ENCODE assay signal across 18 cellular contexts in genomic region chr7:82624337-82624736, GRCh38.
A peak's percentile ranks its signal among the peaks of the same experiment; 100 is the strongest.
DNase-seq lines count a peak whose midpoint lies in the region; ATAC-seq and TF ChIP-seq lines count a peak whose summit lies in the region.
"Had no signal": no experiment of that assay in that cellular context is flagged by ENCODE, and none has a peak within 500 bp of the region (broad histone marks: within the 10 kb centered on the region; RNA-seq: fewer than 3 reads in every experiment).

No MANE protein-coding gene starts in this region.

- H2BK120ac ChIP-seq in IMR-90 (ENCODE audit: low read depth, low read length), result peak overlapping the region; percentile 26

- no peak overlapping the region for H3K14ac ChIP-seq in IMR-90 (replicated peaks; ENCODE audit: low read depth, low read length)

- CTCF ChIA-PET in IMR-90 (lab: Yijun Ruan, JAX), result interaction anchor here (1.6 kb wide), 1 partner anchor 15 kb away, joined by 3 read pairs; no protein-coding TSS in a partner anchor
- CTCF ChIA-PET in naive thymus-derived CD4-positive, alpha-beta T cell (lab: Charles Lee), result no interaction called here
- CTCF ChIA-PET in GM10248 (lab: Yijun Ruan, JAX), result interaction anchor here (1.5 to 1.9 kb wide), 2 partner anchors 9 to 19 kb away, joined by 8 read pairs; no protein-coding TSS in a partner anchor

- no peaks in the 10 kb centered on the region for H3K36me3 Mint-ChIP-seq in naive thymus-derived CD4-positive, alpha-beta T cell

- H4K5ac ChIP-seq in IMR-90 (ENCODE audit: low read depth, low read length), result no peak overlapping the region

- H3K27me3 Mint-ChIP-seq in naive thymus-derived CD4-positive, alpha-beta T cell, result peaks cover 0 to 2% (median 0%) of the 10 kb centered on the region in 5 donors

- no TSS peak for BruUV-seq in IMR-90 (replicated peaks; lab: Mats Ljungman, UMichigan)

- H3K4me2 ChIP-seq in IMR-90 (ENCODE audit: low read depth, low read length), result peak overlapping the region; percentile 38; the same call in 1 of the 2 replicates

- H3K27ac Mint-ChIP-seq in naive thymus-derived CD4-positive, alpha-beta T cell, result no peak overlapping the region

- H3K27ac ChIP-seq in IMR-90 (ENCODE audit: insufficient read depth, low read length), result no peak overlapping the region; the same call in 1 of the 2 replicates
- no peak overlapping the region for H3K27ac ChIP-seq in naive thymus-derived CD4-positive, alpha-beta T cell (ENCODE audit: low read depth, low read length)
- H3K27ac ChIP-seq: BLaER1 treated with 17β-estradiol and CSF1 and Interleukin-3, amounts not matched to agents 10 nM and 100 nM; pancreas had no signal

- TF ChIP-seq RAD21 in IMR-90 (IDR thresholded peaks at IDR 0.05; ENCODE audit: low read length), result no peak

- H3K4me1 Mint-ChIP-seq in naive thymus-derived CD4-positive, alpha-beta T cell, result no peaks in the 10 kb centered on the region

- H3K9ac ChIP-seq in IMR-90 (ENCODE audit: low read depth, low read length), result no peak overlapping the region
- H3K9ac ChIP-seq: BLaER1 treated with 17β-estradiol and CSF1 and Interleukin-3, amounts not matched to agents 10 nM and 100 nM had no signal

- no peaks in the 10 kb centered on the region for H3K27me3 ChIP-seq in IMR-90 (ENCODE audit: control insufficient read depth, insufficient read depth, low read length)
- no peaks in the 10 kb centered on the region for H3K27me3 ChIP-seq in naive thymus-derived CD4-positive, alpha-beta T cell (ENCODE audit: control insufficient read depth in 2 of 2, insufficient read depth in 2 of 2, low read length in 2 of 2)
- H3K27me3 ChIP-seq: BLaER1 treated with 17β-estradiol and CSF1 and Interleukin-3, amounts not matched to agents 10 nM and 100 nM; pancreas had no signal

- no peak for TF ChIP-seq CTCF in AG10803 (conservative IDR thresholded peaks at IDR 0.05; ENCODE audit: low read length)
- TF ChIP-seq CTCF in IMR-90 (conservative IDR thresholded peaks at IDR 0.05; ENCODE audit: low read depth, low read length), result no peak
- no peak for TF ChIP-seq CTCF in astrocyte of the cerebellum (IDR thresholded peaks at IDR 0.05; ENCODE audit: low read depth, low read length, missing control alignments)
- TF ChIP-seq CTCF in GM10248 (IDR thresholded peaks at IDR 0.05; ENCODE audit: control extremely low read depth, extremely low read depth, low read depth, missing control alignments), result no peak

- no peak overlapping the region for H3K4me3 Mint-ChIP-seq in naive thymus-derived CD4-positive, alpha-beta T cell

- DNase-seq in AG10803 (ENCODE audit: low read depth) (peak; percentile 84), IMR-90 (peak; percentile 97), astrocyte of the cerebellum (ENCODE audit: low read depth) (peak; percentile 94), iris pigment epithelial cell (ENCODE audit: low read depth) (peak; percentile 96), GM10248 (ENCODE audit: extremely low spot score) (no peak), HK-2 (ENCODE audit: unreplicated experiment) (no peak)
- DNase-seq in naive thymus-derived CD4-positive, alpha-beta T cell, result no peak
- DNase-seq in activated CD8-positive, alpha-beta memory T cell treated with anti-CD3 and anti-CD28 coated beads, Interleukin-2, amount 50 U/mL, for 48 hours, result no peak
- DNase-seq: activated CD4-positive, alpha-beta T cell treated with anti-CD3 and anti-CD28 coated beads, Interleukin-2, amount 50 U/mL, for 48 hours; anterior cingulate cortex; effector CD8-positive, alpha-beta T cell; head of caudate nucleus; pancreas; SHP77; substantia nigra had no signal

- peak; percentile 87 for ATAC-seq in IMR-90 (ENCODE audit: low read depth)
- ATAC-seq in naive thymus-derived CD4-positive, alpha-beta T cell, result no peak
- ATAC-seq: GM12878, HepG2 had no signal

- WGBS in IMR-90 (ENCODE audit: extremely low coverage in 2 of 2, insufficient read length in 1 of 2), 2 experiments, result no CpG with 5 or more reads among the region's 2 CpGs

- H4K20me1 ChIP-seq in IMR-90 (ENCODE audit: insufficient read depth, low read length), result no peaks in the 10 kb centered on the region; the same call in 1 of the 2 replicates
- H4K20me1 ChIP-seq: BLaER1 treated with 17β-estradiol and CSF1 and Interleukin-3, amounts not matched to agents 10 nM and 100 nM had no signal

- dilution Hi-C loops in IMR-90 (cut with HindIII; ENCODE audit: low sequenced_read_pairs, unreplicated experiment), result no loop called here

- in situ Hi-C loops in IMR-90 (cut with MboI; ENCODE audit: low sequenced_read_pairs), result no loop called here
- in situ Hi-C loops in astrocyte of the cerebellum (cut with HindIII; ENCODE audit: low sequenced_read_pairs), result loop anchor here (25.0 kb wide), 1 partner anchor 1112 kb away; no protein-coding TSS in a partner anchor

- 0 out of 3 replicates have a peak overlapping the region, but pooled peaks have one; percentile 89 for H2BK15ac ChIP-seq in IMR-90 (ENCODE audit: low read depth, low read length)

- no peak overlapping the region for H4K91ac ChIP-seq in IMR-90 (ENCODE audit: insufficient read depth, low read depth, low read length)

- no peak overlapping the region; a peak in 1 of 4 replicates for H4K8ac ChIP-seq in IMR-90 (ENCODE audit: low read depth in 2 of 2, low read length in 2 of 2)

- H3K36me3 ChIP-seq in IMR-90 (ENCODE audit: control insufficient read depth, insufficient read depth, low read length), result no peaks in the 10 kb centered on the region
- H3K36me3 ChIP-seq in naive thymus-derived CD4-positive, alpha-beta T cell (ENCODE audit: control insufficient read depth in 2 of 3, insufficient read depth in 3 of 3, low read length in 3 of 3), result no peaks in the 10 kb centered on the region
- H3K36me3 ChIP-seq: BLaER1 treated with 17β-estradiol and CSF1 and Interleukin-3, amounts not matched to agents 10 nM and 100 nM; pancreas had no signal

- H2AK9ac ChIP-seq in IMR-90 (replicated peaks; ENCODE audit: low read depth, low read length, poor library complexity), result no peak overlapping the region

- intact Hi-C loops in IMR-90 (cut with micrococcal nuclease), result no loop called here
- intact Hi-C loops in naive thymus-derived CD4-positive, alpha-beta T cell (cut with micrococcal nuclease), result no loop called here

- H3K4me3 ChIP-seq in AG10803 (ENCODE audit: low read length), result no peak overlapping the region
- H3K4me3 ChIP-seq in IMR-90 (ENCODE audit: insufficient read depth, low read depth, low read length), result no peak overlapping the region
- no peak overlapping the region for H3K4me3 ChIP-seq in astrocyte of the cerebellum (ENCODE audit: low read depth, low read length)
- H3K4me3 ChIP-seq in naive thymus-derived CD4-positive, alpha-beta T cell (ENCODE audit: low read length), result no peak overlapping the region
- H3K4me3 ChIP-seq: BLaER1 treated with 17β-estradiol and CSF1 and Interleukin-3, amounts not matched to agents 10 nM and 100 nM; GM12878; pancreas had no signal

- H3K9me1 ChIP-seq in IMR-90 (ENCODE audit: insufficient read depth, low read length), result peaks cover 3% of the 10 kb centered on the region; the same call in 1 of the 2 replicates

- POLR2A ChIA-PET in IMR-90 (lab: Charles Lee; ENCODE audit: unreplicated experiment), result no interaction called here
- POLR2A ChIA-PET in naive thymus-derived CD4-positive, alpha-beta T cell (lab: Charles Lee), result no interaction called here
- POLR2A ChIA-PET in GM10248 (lab: Yijun Ruan, JAX), result no interaction called here

- H2BK5ac ChIP-seq in IMR-90 (ENCODE audit: low read depth, low read length, poor library complexity, severe bottlenecking), result peak overlapping the region; percentile 91

- peaks cover 0 to 10% (median 1%) of the 10 kb centered on the region in 11 donors for H3K9me3 Mint-ChIP-seq in naive thymus-derived CD4-positive, alpha-beta T cell

- H3K4me1 ChIP-seq in IMR-90 (ENCODE audit: control insufficient read depth, insufficient read depth, low read length), result peaks cover 3% of the 10 kb centered on the region
- H3K4me1 ChIP-seq in naive thymus-derived CD4-positive, alpha-beta T cell (ENCODE audit: control insufficient read depth in 2 of 2, insufficient read depth in 2 of 2, low read length in 2 of 2), result no peaks in the 10 kb centered on the region
- H3K4me1 ChIP-seq: pancreas had no signal

- H3K9me3 ChIP-seq in IMR-90 (ENCODE audit: control insufficient read depth, insufficient read depth, low read length), result peaks cover 2% of the 10 kb centered on the region; the same call in 1 of the 2 replicates
- no peaks in the 10 kb centered on the region for H3K9me3 ChIP-seq in naive thymus-derived CD4-positive, alpha-beta T cell (ENCODE audit: control insufficient read depth in 2 of 3, low read length in 3 of 3)
- H3K9me3 ChIP-seq: pancreas had no signal

- no peak for TF ChIP-seq POLR2A in IMR-90 (IDR thresholded peaks at IDR 0.05; ENCODE audit: low read depth, low read length)

- no peak overlapping the region for H3K23ac ChIP-seq in IMR-90 (ENCODE audit: low read depth, low read length)

- no peak overlapping the region for H2AK5ac ChIP-seq in IMR-90 (ENCODE audit: low read depth, low read length)

- no peak overlapping the region for H3K56ac ChIP-seq in IMR-90 (ENCODE audit: extremely low read depth, insufficient read depth, low read length)

- peak overlapping the region; percentile 77 for H3K4ac ChIP-seq in IMR-90 (ENCODE audit: low read depth, low read length)

- peak overlapping the region; percentile 71; the same call in 1 of the 2 replicates for H2BK20ac ChIP-seq in IMR-90 (ENCODE audit: low read depth, low read length)

- H2AFZ ChIP-seq in IMR-90 (replicated peaks; ENCODE audit: low read length, poor library complexity), result no peak overlapping the region

- H3K18ac ChIP-seq in IMR-90 (ENCODE audit: low read depth, low read length), result peak overlapping the region; percentile 64; the same call in 1 of the 2 replicates

- H3K79me1 ChIP-seq in IMR-90 (ENCODE audit: low read depth in 1 of 2, low read length in 2 of 2), result no peaks in the 10 kb centered on the region

TF ChIP-seq in IMR-90, 13 proteins besides CTCF, POLR2A, EP300 and RAD21 (continues in another document):
- peak; percentile 71 for TF ChIP-seq USF2 (IDR thresholded peaks at IDR 0.05; ENCODE audit: low read depth, low read length)
- peak; percentile 68 for TF ChIP-seq CEBPB (IDR thresholded peaks at IDR 0.05; ENCODE audit: low read depth, low read length)
- no peak for TF ChIP-seq MAFK (IDR thresholded peaks at IDR 0.05; ENCODE audit: low read depth, low read length)
- TF ChIP-seq FOS (IDR thresholded peaks at IDR 0.05; ENCODE audit: low read depth, low read length), result peak; percentile 37; the same call in 1 of the 2 replicates
- TF ChIP-seq SMC3 (IDR thresholded peaks at IDR 0.05; ENCODE audit: low read depth, low read length), result no peak
- TF ChIP-seq MAZ (IDR thresholded peaks at IDR 0.05; ENCODE audit: borderline replicate concordance, low read depth, low read length), result no peak
- TF ChIP-seq RFX5 (IDR thresholded peaks at IDR 0.05; ENCODE audit: low read depth, low read length), result no peak

Comparison
In these comparisons a context has a peak if more than half of its experiments do, and no peak if none do; other contexts are left out.
1. DNase-seq: peak in AG10803 (single experiment), IMR-90 (single experiment), astrocyte of the cerebellum (single experiment) and iris pigment epithelial cell (single experiment); none in naive thymus-derived CD4-positive, alpha-beta T cell (0 of 9), GM10248 (single experiment), HK-2 (single experiment) and activated CD8-positive, alpha-beta memory T cell treated with anti-CD3 and anti-CD28 coated beads, Interleukin-2, amount 50 U/mL, for 48 hours (single experiment).